In the genomic region with DNA sequence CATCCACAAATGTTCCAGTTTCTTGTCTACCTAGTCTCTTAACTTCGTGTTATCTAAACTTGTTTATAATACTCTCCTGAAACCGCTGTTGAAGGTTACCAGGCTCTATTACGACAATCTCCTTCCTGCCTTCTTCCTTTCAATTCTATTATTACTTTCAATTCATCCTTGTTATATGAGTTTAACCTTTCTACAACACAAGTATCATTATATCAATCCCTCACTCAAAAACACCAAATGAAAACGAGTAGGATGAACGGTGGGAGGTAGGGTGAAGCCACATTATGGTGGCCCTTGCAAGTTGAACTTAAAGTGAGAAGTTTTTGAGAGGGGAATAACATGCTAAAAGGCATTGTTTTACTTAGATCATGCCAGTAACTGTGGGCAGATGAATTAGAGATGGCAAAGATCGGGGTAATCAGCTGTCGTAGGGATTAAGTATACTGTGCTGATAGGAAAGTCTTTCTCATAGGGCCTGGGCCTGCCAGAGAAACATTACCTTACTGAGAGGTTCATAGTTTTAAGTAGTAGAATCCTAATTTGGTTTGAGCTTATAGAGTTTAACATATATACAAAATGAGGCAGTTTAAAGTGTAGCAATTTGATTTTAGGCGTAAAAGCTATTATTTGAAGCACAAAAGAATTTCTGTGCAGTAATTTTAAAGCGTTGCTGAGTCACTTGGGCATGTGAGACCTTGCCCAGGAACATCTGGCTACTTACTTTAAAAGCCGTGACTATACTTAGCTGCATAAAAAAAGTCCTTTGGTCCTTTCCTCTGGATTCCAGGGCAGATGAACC, we compare ENCODE assay signal across 10 cellular contexts. TPM values are rescaled to one million over a fixed set of nuclear protein-coding genes. Genes with fewer than 3 reads are reported as not detected.
A peak's percentile ranks its signal among the peaks of the same experiment; 100 is the strongest.
DNase-seq lines count a peak whose midpoint lies in the region; ATAC-seq and TF ChIP-seq lines count a peak whose summit lies in the region.
"Had no signal": no experiment of that assay in that cellular context is flagged by ENCODE, and none has a peak within 500 bp of the region (broad histone marks: within the 10 kb centered on the region; RNA-seq: fewer than 3 reads in every experiment).

No MANE protein-coding gene starts in this region.

- H3K27ac ChIP-seq in CD4-positive, alpha-beta memory T cell (ENCODE audit: low read depth, low read length), result no peak overlapping the region
- H3K27ac ChIP-seq in brain microvascular endothelial cell, result no peak overlapping the region

- no peaks in the 10 kb centered on the region for H3K27me3 ChIP-seq in CD4-positive, alpha-beta memory T cell (ENCODE audit: insufficient read depth, low read length)
- H3K27me3 ChIP-seq in brain microvascular endothelial cell (replicated peaks), result no peaks in the 10 kb centered on the region

- H3K4me1 Mint-ChIP-seq in CD4-positive, alpha-beta memory T cell, result peaks cover 25 to 45% (median 32%) of the 10 kb centered on the region in 4 donors
- H3K4me1 Mint-ChIP-seq in activated CD4-positive, alpha-beta memory T cell treated with anti-CD3 and anti-CD28 coated beads for 36 hours (ENCODE audit: low read depth), result peaks cover 37% of the 10 kb centered on the region
- peaks cover 14% of the 10 kb centered on the region for H3K4me1 Mint-ChIP-seq in memory B cell

- peaks cover 0 to 13% of the 10 kb centered on the region in 2 donors for H3K36me3 Mint-ChIP-seq in CD4-positive, alpha-beta memory T cell
- H3K36me3 Mint-ChIP-seq in activated CD4-positive, alpha-beta memory T cell treated with anti-CD3 and anti-CD28 coated beads for 36 hours, result no peaks in the 10 kb centered on the region
- peaks cover 6% of the 10 kb centered on the region for H3K36me3 Mint-ChIP-seq in memory B cell

- POLR2A ChIA-PET in CD4-positive, alpha-beta memory T cell (lab: Charles Lee; ENCODE audit: partially characterized antibody), result interaction anchor here (1.2 to 2.6 kb wide), 7 partner anchors 35 to 147 kb away, joined by 3 to 38 read pairs (median 9); partner anchors contain the start of genes NFKBIZ, NXPE3, PCNP and RPL24
- POLR2A ChIA-PET in activated CD4-positive, alpha-beta memory T cell treated with anti-CD3 and anti-CD28 coated beads for 36 hours (lab: Charles Lee), result interaction anchor here (0.7 to 1.4 kb wide), 7 partner anchors 16 to 65 kb away, joined by 3 to 6 read pairs (median 3); partner anchors contain the start of genes NXPE3 and RPL24

- no peak overlapping the region for H3K4me3 ChIP-seq in CD4-positive, alpha-beta memory T cell (ENCODE audit: low read length in 2 of 2)
- no peak overlapping the region for H3K4me3 ChIP-seq in brain microvascular endothelial cell (ENCODE audit: low read depth, low read length)

- H3K36me3 ChIP-seq in CD4-positive, alpha-beta memory T cell (ENCODE audit: insufficient read depth, low read length), result no peaks in the 10 kb centered on the region
- H3K36me3 ChIP-seq in brain microvascular endothelial cell (replicated peaks), result no peaks in the 10 kb centered on the region

- H3K27ac Mint-ChIP-seq in CD4-positive, alpha-beta memory T cell, result peak overlapping the region; percentile 54 to 95 (median 90)
- H3K27ac Mint-ChIP-seq in activated CD4-positive, alpha-beta memory T cell treated with anti-CD3 and anti-CD28 coated beads for 36 hours, result peak overlapping the region; percentile 90
- peak overlapping the region; percentile 84 for H3K27ac Mint-ChIP-seq in memory B cell

- peak overlapping the region in 7 of 8 donors; percentile 14 to 88 (median 57) for H3K4me3 Mint-ChIP-seq in CD4-positive, alpha-beta memory T cell
- peak overlapping the region; percentile 53 for H3K4me3 Mint-ChIP-seq in activated CD4-positive, alpha-beta memory T cell treated with anti-CD3 and anti-CD28 coated beads for 36 hours
- no peak overlapping the region for H3K4me3 Mint-ChIP-seq in memory B cell
- H3K4me3 Mint-ChIP-seq: neural crest cell had no signal

- in situ Hi-C loops in brain microvascular endothelial cell (cut with HindIII; ENCODE audit: low pct_ligation_motif_present, low sequenced_read_pairs), result no loop called here

- no peaks in the 10 kb centered on the region for H3K9me3 Mint-ChIP-seq in CD4-positive, alpha-beta memory T cell
- H3K9me3 Mint-ChIP-seq in activated CD4-positive, alpha-beta memory T cell treated with anti-CD3 and anti-CD28 coated beads for 36 hours, result no peaks in the 10 kb centered on the region
- H3K9me3 Mint-ChIP-seq in memory B cell, result peaks cover 3% of the 10 kb centered on the region
- H3K9me3 Mint-ChIP-seq: neural crest cell had no signal

- no peaks in the 10 kb centered on the region for H3K9me3 ChIP-seq in CD4-positive, alpha-beta memory T cell (ENCODE audit: control insufficient read depth in 1 of 2, low read length in 2 of 2)

- H3K27me3 Mint-ChIP-seq in CD4-positive, alpha-beta memory T cell, result no peaks in the 10 kb centered on the region
- no peaks in the 10 kb centered on the region for H3K27me3 Mint-ChIP-seq in activated CD4-positive, alpha-beta memory T cell treated with anti-CD3 and anti-CD28 coated beads for 36 hours
- H3K27me3 Mint-ChIP-seq in memory B cell, result no peaks in the 10 kb centered on the region

- intact Hi-C loops in CD4-positive, alpha-beta memory T cell (cut with micrococcal nuclease), result no loop called here
- intact Hi-C loops in activated CD4-positive, alpha-beta memory T cell treated with anti-CD3 and anti-CD28 coated beads for 36 hours (cut with micrococcal nuclease), result loop anchor here (5.0 kb wide), 1 partner anchor 216 kb away; no protein-coding TSS in a partner anchor

- ATAC-seq in memory B cell (ENCODE audit: low read depth) (no peak), GM21367 (IDR thresholded peaks at IDR 0.05; ENCODE audit: unreplicated experiment) (no peak), GM19023 (IDR thresholded peaks at IDR 0.05; ENCODE audit: unreplicated experiment) (no peak), HG03159 (IDR thresholded peaks at IDR 0.05; ENCODE audit: unreplicated experiment) (no peak)
- ATAC-seq: activated CD4-positive, CD25-positive, alpha-beta regulatory T cell treated with anti-CD3 and anti-CD28 coated beads, Interleukin-2, amount 50 U/mL, for 24 hours had no signal

- H3K4me1 ChIP-seq in CD4-positive, alpha-beta memory T cell (ENCODE audit: insufficient read depth, low read length), result peaks cover 42% of the 10 kb centered on the region

- CTCF ChIA-PET in CD4-positive, alpha-beta memory T cell (lab: Charles Lee; ENCODE audit: partially characterized antibody), result interaction anchor here (0.7 to 2.2 kb wide), 7 partner anchors 10 to 508 kb away, joined by 3 to 11 read pairs (median 3); partner anchors contain the start of genes NXPE3 and RPL24
- CTCF ChIA-PET in activated CD4-positive, alpha-beta memory T cell treated with anti-CD3 and anti-CD28 coated beads for 36 hours (lab: Charles Lee), result interaction anchor here (0.6 to 1.1 kb wide), 6 partner anchors 12 to 131 kb away, joined by 3 read pairs; no protein-coding TSS in a partner anchor

- no peak for TF ChIP-seq CTCF in brain microvascular endothelial cell (IDR thresholded peaks at IDR 0.05; ENCODE audit: low read depth, low read length, missing control alignments)

- peak in 1 of 5 donors; percentile 18 for DNase-seq in CD4-positive, alpha-beta memory T cell
- DNase-seq in HPDE6-E6E7 (ENCODE audit: extremely low spot score) (peak; percentile 45), memory B cell (ENCODE audit: low spot score in 2 of 2) (no peak), brain microvascular endothelial cell (no peak)
- peak; percentile 35 for DNase-seq in activated CD4-positive, alpha-beta memory T cell treated with anti-CD3 and anti-CD28 coated beads for 36 hours

RNA-seq across cellular contexts. Expression of gene CEP97, which starts 3.4 kb away (rescaled TPM):
- 10 to 100 TPM; 14.8 to 16.8 TPM for total RNA-seq in CD4-positive, alpha-beta memory T cell
- polyA plus RNA-seq in CD4-positive, alpha-beta memory T cell, result 1 to 10 TPM; 3.7 to 5.1 TPM
- total RNA-seq in activated CD4-positive, alpha-beta memory T cell treated with anti-CD3 and anti-CD28 coated beads for 36 hours, result 10 to 100 TPM; 16.6 to 17.9 TPM

RNA-seq across cellular contexts. Expression of gene RPL24, which starts 34.5 kb away (rescaled TPM):
- 1,000 to 10,000 TPM; 1,310 to 1,368 TPM for total RNA-seq in CD4-positive, alpha-beta memory T cell
- polyA plus RNA-seq in CD4-positive, alpha-beta memory T cell, result 1,000 to 10,000 TPM in 1 of 2 donors, 100 to 1,000 TPM in 1; 834 to 1,038 TPM
- total RNA-seq in activated CD4-positive, alpha-beta memory T cell treated with anti-CD3 and anti-CD28 coated beads for 36 hours, result 1,000 to 10,000 TPM; 1,691 to 1,714 TPM

RNA-seq across cellular contexts. Expression of gene ZBTB11, which starts 44.1 kb away (rescaled TPM):
- 10 to 100 TPM; 48.9 to 50.8 TPM for total RNA-seq in CD4-positive, alpha-beta memory T cell
- 10 to 100 TPM in 1 of 2 donors, 1 to 10 TPM in 1; 8.9 to 13.8 TPM for polyA plus RNA-seq in CD4-positive, alpha-beta memory T cell
- 10 to 100 TPM; 28.0 to 30.3 TPM for total RNA-seq in activated CD4-positive, alpha-beta memory T cell treated with anti-CD3 and anti-CD28 coated beads for 36 hours

RNA-seq across cellular contexts. Expression of gene NXPE3, which starts 58.0 kb away (rescaled TPM):
- 10 to 100 TPM; 35.7 to 37.2 TPM for total RNA-seq in CD4-positive, alpha-beta memory T cell
- 10 to 100 TPM; 36.2 to 50.0 TPM for polyA plus RNA-seq in CD4-positive, alpha-beta memory T cell
- total RNA-seq in activated CD4-positive, alpha-beta memory T cell treated with anti-CD3 and anti-CD28 coated beads for 36 hours, result 10 to 100 TPM; 18.7 to 19.8 TPM

Comparison
In these comparisons a context has a peak if more than half of its experiments do, and no peak if none do; other contexts are left out.
1. DNase-seq: peak in HPDE6-E6E7 (single experiment) and activated CD4-positive, alpha-beta memory T cell treated with anti-CD3 and anti-CD28 coated beads for 36 hours (single experiment); none in memory B cell (0 of 2) and brain microvascular endothelial cell (single experiment).
2. Peak in every context shown above with its lines, with median percentiles within 50 percentile points of each other: H3K27ac Mint-ChIP-seq.